ENCODE assay signal across 25 cellular contexts in genomic region chr4:159515314-159516025, GRCh38.
DNase-seq lines count a peak whose midpoint lies in the region; ATAC-seq, FAIRE-seq and TF ChIP-seq lines count a peak whose summit lies in the region.
"Had no signal": no experiment of that assay in that cellular context is flagged by ENCODE, and none has a peak within 500 bp of the region (broad histone marks: within the 10 kb centered on the region; RNA-seq: fewer than 3 reads in every experiment).

No MANE protein-coding gene starts in this region.

- no peak for TF ChIP-seq POLR2A in HepG2 (IDR thresholded peaks at IDR 0.05; ENCODE audit: insufficient read depth in 1 of 2, low read depth in 2 of 2, low read length in 2 of 2)
- no peak for TF ChIP-seq POLR2A in right lobe of liver (IDR thresholded peaks at IDR 0.05)

- no peak for FAIRE-seq in HepG2 (lab: Jason Lieb, UNC)
- FAIRE-seq: A204.1, D721Med, GM12891, GM18507 had no signal

- ATAC-seq in HepG2 (no peak), right lobe of liver (no peak)
- no peak for ATAC-seq in naive thymus-derived CD8-positive, alpha-beta T cell

- no peak overlapping the region for H3K4me3 Mint-ChIP-seq in neural crest cell
- H3K4me3 Mint-ChIP-seq in naive thymus-derived CD8-positive, alpha-beta T cell, result no peak overlapping the region
- H3K4me3 Mint-ChIP-seq: CD14-positive monocyte; CD4-positive, alpha-beta T cell; CD8-positive, alpha-beta memory T cell had no signal

- no peak overlapping the region for H3K4me2 ChIP-seq in HepG2 (ENCODE audit: low read depth, low read length)
- H3K4me2 ChIP-seq: BLaER1 treated with 17β-estradiol and CSF1 and Interleukin-3, amounts not matched to agents 10 nM and 100 nM had no signal

- H3K27me3 Mint-ChIP-seq in neural crest cell (ENCODE audit: low read depth), result no peaks in the 10 kb centered on the region
- peaks cover 0 to 9% (median 3%) of the 10 kb centered on the region in 5 donors for H3K27me3 Mint-ChIP-seq in naive thymus-derived CD8-positive, alpha-beta T cell
- H3K27me3 Mint-ChIP-seq: CD4-positive, alpha-beta T cell had no signal

- peaks cover 4% of the 10 kb centered on the region for H3K4me1 Mint-ChIP-seq in neural crest cell
- no peaks in the 10 kb centered on the region for H3K4me1 Mint-ChIP-seq in naive thymus-derived CD8-positive, alpha-beta T cell
- H3K4me1 Mint-ChIP-seq: CD14-positive monocyte; CD8-positive, alpha-beta memory T cell had no signal

- 1% methylated on average over 2 of the region's 2 CpGs for WGBS in HepG2 (ENCODE audit: low lambda C conversion rate)
- WGBS in right lobe of liver (ENCODE audit: insufficient coverage, low coverage, low lambda C conversion rate, missing lambda C conversion rate), result 87% methylated on average over 2 of the region's 2 CpGs

- H3K4me3 ChIP-seq in HepG2 (replicated peaks in 1 of 3; ENCODE audit: insufficient read depth in 1 of 3, low read depth in 2 of 3, low read length in 3 of 3) (no peak overlapping the region), right lobe of liver (no peak overlapping the region)
- H3K4me3 ChIP-seq: BLaER1 treated with 17β-estradiol and CSF1 and Interleukin-3, amounts not matched to agents 10 nM and 100 nM; GM23248 had no signal

- no TSS peak for BruUV-seq in HepG2 (replicated peaks; lab: Mats Ljungman, UMichigan)

- in situ Hi-C loops in HepG2 (cut with HindIII; ENCODE audit: extremely low pct_ligation_motif_present, low pct_unique_long_range_greater_than_20kb), result no loop called here

- H3K27ac ChIP-seq in HepG2 (ENCODE audit: extremely low read length, insufficient read depth, low read length), result no peak overlapping the region
- no peak overlapping the region for H3K27ac ChIP-seq in right lobe of liver
- H3K27ac ChIP-seq: 22Rv1; BLaER1 treated with 17β-estradiol and CSF1 and Interleukin-3, amounts not matched to agents 10 nM and 100 nM; GM23248 had no signal

- no peaks in the 10 kb centered on the region for H4K20me1 ChIP-seq in HepG2 (ENCODE audit: insufficient read depth, low read length)
- H4K20me1 ChIP-seq: BLaER1 treated with 17β-estradiol and CSF1 and Interleukin-3, amounts not matched to agents 10 nM and 100 nM had no signal

- CTCF ChIA-PET in HepG2 (lab: Yijun Ruan, JAX; ENCODE audit: low intra/inter-chr PET ratio, low total read pairs), result no interaction called here

- DNase-seq in HepG2 (ENCODE audit: low spot score) (no peak), right lobe of liver (no peak), dermis microvascular lymphatic vessel endothelial cell (ENCODE audit: low read depth in 2 of 2) (peak; percentile 67 to 68), neural crest cell (ENCODE audit: low read depth, low spot score) (no peak), GDM1 (lab: John Stamatoyannopoulos, UW) (no peak)
- DNase-seq in naive thymus-derived CD8-positive, alpha-beta T cell, result no peak
- DNase-seq: ACHN; AML-193; BE2C; CD4-positive, alpha-beta T cell; CD8-positive, alpha-beta memory T cell; DMS 273 treated with DMSO at 0.1 percent for 48 hours; DMS79; EL; GF-D8; GM23248; H7; HCEC 1CT had no signal

- H2AFZ ChIP-seq in HepG2 (ENCODE audit: low read length), result no peak overlapping the region
- H2AFZ ChIP-seq: GM23248 had no signal

- H3K9me3 ChIP-seq in HepG2 (ENCODE audit: low read length), result no peaks in the 10 kb centered on the region
- H3K9me3 ChIP-seq in right lobe of liver, result no peaks in the 10 kb centered on the region
- H3K9me3 ChIP-seq: BE2C; BLaER1 treated with 17β-estradiol and CSF1 and Interleukin-3, amounts not matched to agents 10 nM and 100 nM had no signal

- TF ChIP-seq EP300 in HepG2 (IDR thresholded peaks at IDR 0.05; ENCODE audit: low read depth in 2 of 2, low read length in 2 of 2), result no peak
- TF ChIP-seq EP300 in HepG2 (CRISPR knock-in tag; IDR thresholded peaks at IDR 0.05; ENCODE audit: borderline replicate concordance), result no peak

- peaks cover 6% of the 10 kb centered on the region for H3K9me3 Mint-ChIP-seq in neural crest cell
- peaks cover 0 to 9% (median 0%) of the 10 kb centered on the region in 9 donors for H3K9me3 Mint-ChIP-seq in naive thymus-derived CD8-positive, alpha-beta T cell
- H3K9me3 Mint-ChIP-seq: CD4-positive, alpha-beta T cell had no signal

- TF ChIP-seq CTCF in HepG2 (CRISPR knock-in tag; IDR thresholded peaks at IDR 0.05) (no peak), right lobe of liver (IDR thresholded peaks at IDR 0.05) (no peak), neural crest cell (conservative IDR thresholded peaks at IDR 0.05) (no peak)

- H3K9ac ChIP-seq in HepG2 (ENCODE audit: insufficient read depth, low read depth, low read length), result no peak overlapping the region
- H3K9ac ChIP-seq: BLaER1 treated with 17β-estradiol and CSF1 and Interleukin-3, amounts not matched to agents 10 nM and 100 nM; GM23248 had no signal

- intact Hi-C loops in HepG2 (cut with micrococcal nuclease; ENCODE audit: unreplicated experiment) (no loop called here), right lobe of liver (cut with DNase I) (no loop called here)

- POLR2A ChIA-PET in HepG2 (lab: Yijun Ruan, JAX), result no interaction called here
- POLR2A ChIA-PET in naive thymus-derived CD8-positive, alpha-beta T cell (lab: Charles Lee), result no interaction called here

- TF ChIP-seq RAD21 in HepG2 (CRISPR knock-in tag; IDR thresholded peaks at IDR 0.05), result no peak

- H3K27me3 ChIP-seq in HepG2 (ENCODE audit: control insufficient read depth in 1 of 2, insufficient read depth in 2 of 2, low read length in 2 of 2), result no peaks in the 10 kb centered on the region; a peak in 1 of 5 replicates
- no peaks in the 10 kb centered on the region for H3K27me3 ChIP-seq in right lobe of liver
- H3K27me3 ChIP-seq: BE2C; BLaER1 treated with 17β-estradiol and CSF1 and Interleukin-3, amounts not matched to agents 10 nM and 100 nM had no signal

- no peaks in the 10 kb centered on the region for H3K4me1 ChIP-seq in HepG2 (ENCODE audit: insufficient read depth, low read length)
- H3K4me1 ChIP-seq in right lobe of liver, result no peaks in the 10 kb centered on the region
- H3K4me1 ChIP-seq: BE2C; BLaER1 treated with 17β-estradiol and CSF1 and Interleukin-3, amounts not matched to agents 10 nM and 100 nM had no signal

- no peaks in the 10 kb centered on the region for H3K79me2 ChIP-seq in HepG2 (ENCODE audit: insufficient read depth, low read length)

- no peaks in the 10 kb centered on the region for H3K36me3 Mint-ChIP-seq in neural crest cell (ENCODE audit: low read depth)
- H3K36me3 Mint-ChIP-seq in naive thymus-derived CD8-positive, alpha-beta T cell, result peaks cover 0 to 4% (median 0%) of the 10 kb centered on the region in 3 donors
- H3K36me3 Mint-ChIP-seq: CD14-positive monocyte; CD8-positive, alpha-beta memory T cell had no signal

- H3K27ac Mint-ChIP-seq in neural crest cell (ENCODE audit: unreplicated experiment), result peak overlapping the region; percentile 15
- no peak overlapping the region for H3K27ac Mint-ChIP-seq in naive thymus-derived CD8-positive, alpha-beta T cell
- H3K27ac Mint-ChIP-seq: CD14-positive monocyte; CD4-positive, alpha-beta T cell; CD8-positive, alpha-beta memory T cell had no signal

- H3K36me3 ChIP-seq in HepG2 (replicated peaks in 1 of 2; ENCODE audit: control insufficient read depth in 1 of 2, insufficient read depth in 2 of 2, low read length in 2 of 2) (no peaks in the 10 kb centered on the region), right lobe of liver (no peaks in the 10 kb centered on the region)
- H3K36me3 ChIP-seq: BE2C; BLaER1 treated with 17β-estradiol and CSF1 and Interleukin-3, amounts not matched to agents 10 nM and 100 nM had no signal

TF ChIP-seq in HepG2, 621 proteins besides CTCF, POLR2A, EP300 and RAD21:
- TF ChIP-seq PHB2 (IDR thresholded peaks at IDR 0.05; ENCODE audit: partially characterized antibody), result no peak
- no peak for TF ChIP-seq PAF1 (CRISPR knock-in tag; IDR thresholded peaks at IDR 0.05)
- peak; percentile 31; the same call in 1 of the 2 replicates for TF ChIP-seq MAFF (IDR thresholded peaks at IDR 0.05; ENCODE audit: low read depth, low read length)
- no peak for TF ChIP-seq EHMT2 (IDR thresholded peaks at IDR 0.05; ENCODE audit: borderline replicate concordance, low read depth, low read length)
- TF ChIP-seq ZNF549 (CRISPR knock-in tag; IDR thresholded peaks at IDR 0.05), result no peak
- TF ChIP-seq MAFK (conservative IDR thresholded peaks at IDR 0.05 in 1 of 2, IDR thresholded peaks at IDR 0.05 in 1 of 2; ENCODE audit: low read length in 2 of 2), result peak; percentile 36 to 74; a peak in 3 of 4 replicates
- no peak for TF ChIP-seq BATF2 (CRISPR knock-in tag; IDR thresholded peaks at IDR 0.05)

Comparison
In these comparisons a context has a peak if more than half of its experiments do, and no peak if none do; other contexts are left out.
1. DNase-seq: peak in dermis microvascular lymphatic vessel endothelial cell (2 of 2); none in HepG2 (single experiment), right lobe of liver (0 of 3), neural crest cell (single experiment), GDM1 (single experiment) and naive thymus-derived CD8-positive, alpha-beta T cell (0 of 10).